In the genomic region with DNA sequence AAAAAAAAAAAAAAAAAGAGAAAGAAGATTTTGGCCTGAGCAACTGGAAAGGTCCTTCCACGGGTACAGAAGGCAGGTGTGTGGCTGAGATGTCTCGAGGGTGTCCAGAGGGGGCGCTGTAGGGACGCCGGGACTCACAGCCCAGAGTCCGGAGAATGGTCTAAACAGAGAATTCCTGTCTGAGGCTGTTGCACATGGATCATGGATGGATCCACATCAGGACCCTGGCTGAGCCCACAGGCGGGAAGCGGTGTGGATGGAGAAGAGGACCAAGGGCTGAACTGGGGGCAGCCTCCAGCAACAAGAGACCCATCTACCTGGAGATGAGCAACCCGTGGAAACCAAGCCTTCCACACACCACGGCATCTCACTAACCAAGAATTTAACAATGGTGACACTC, we compare ENCODE assay signal across 12 cellular contexts. TPM values are rescaled to one million over a fixed set of nuclear protein-coding genes. Genes with fewer than 3 reads are reported as not detected.
DNase-seq lines count a peak whose midpoint lies in the region; ATAC-seq, FAIRE-seq and TF ChIP-seq lines count a peak whose summit lies in the region.
"Had no signal": no experiment of that assay in that cellular context is flagged by ENCODE, and none has a peak within 500 bp of the region (broad histone marks: within the 10 kb centered on the region; RNA-seq: fewer than 3 reads in every experiment).

No MANE protein-coding gene starts in this region.

- H3K27me3 ChIP-seq in cardiac muscle cell: no peaks in the 10 kb centered on the region
- no peaks in the 10 kb centered on the region for H3K27me3 ChIP-seq in right atrium auricular region
- H3K27me3 ChIP-seq in KMS-11 (ENCODE audit: insufficient read depth, low read depth): no peaks in the 10 kb centered on the region
- H3K27me3 ChIP-seq in H1 (replicated peaks in 1 of 4; ENCODE audit: control insufficient read depth in 3 of 4, extremely low read depth in 1 of 4, insufficient read depth in 3 of 4, low read length in 3 of 4): peaks cover 0 to 9% (median 1%) of the 10 kb centered on the region in 4 experiments; a peak in 3 of 7 replicates
- H3K27me3 ChIP-seq in testis: no peaks in the 10 kb centered on the region

- 49% methylated on average over 9 of the region's 10 CpGs; no CpG with 5 or more reads in 1 of the 2 experiments for WGBS in H1 (ENCODE audit: extremely low coverage in 1 of 2, insufficient coverage in 1 of 2, insufficient read length in 1 of 2, insufficient replicate concordance in 2 of 2, low coverage in 1 of 2, low lambda C conversion rate in 2 of 2, missing lambda C conversion rate in 1 of 2), 2 experiments
- WGBS in testis, 2 donors: 76 to 85% methylated on average over 10 of the region's 10 CpGs

- H3K9ac ChIP-seq in KMS-11 (no peak overlapping the region), H1 (replicated peaks in 1 of 4; ENCODE audit: extremely low read depth in 1 of 4, low read depth in 3 of 4, low read length in 3 of 4) (no peak overlapping the region), kidney (ENCODE audit: low read length in 2 of 2) (no peak overlapping the region)

- H3K4me1 ChIP-seq in cardiac muscle cell (ENCODE audit: low read depth) (no peaks in the 10 kb centered on the region), right atrium auricular region (no peaks in the 10 kb centered on the region), KMS-11 (ENCODE audit: low read depth, poor library complexity, severe bottlenecking) (no peaks in the 10 kb centered on the region), H1 (replicated peaks in 1 of 4; ENCODE audit: control insufficient read depth in 3 of 4, insufficient read depth in 4 of 4, low read length in 3 of 4) (peaks cover 2 to 11% (median 8%) of the 10 kb centered on the region in 4 experiments; a peak in 4 of 7 replicates), testis (peaks cover 7% of the 10 kb centered on the region), kidney (ENCODE audit: control insufficient read depth in 1 of 2, insufficient read depth in 1 of 2, low read depth in 1 of 2, low read length in 2 of 2) (no peaks in the 10 kb centered on the region)

- no peak for ATAC-seq in GM21717 (IDR thresholded peaks at IDR 0.05; ENCODE audit: unreplicated experiment)

- no peaks in the 10 kb centered on the region for H4K20me1 ChIP-seq in KMS-11 (ENCODE audit: insufficient read depth)
- H4K20me1 ChIP-seq in H1 (replicated peaks in 1 of 2; ENCODE audit: control insufficient read depth in 1 of 2, insufficient read depth in 2 of 2, low read length in 2 of 2): no peaks in the 10 kb centered on the region

- H3K9me3 ChIP-seq in cardiac muscle cell (ENCODE audit: low read depth): no peaks in the 10 kb centered on the region
- H3K9me3 ChIP-seq in right atrium auricular region: no peaks in the 10 kb centered on the region
- H3K9me3 ChIP-seq in H1 (ENCODE audit: insufficient read depth in 2 of 2, low read depth in 1 of 2, low read length in 1 of 2): no peaks in the 10 kb centered on the region
- H3K9me3 ChIP-seq in testis: no peaks in the 10 kb centered on the region
- no peaks in the 10 kb centered on the region for H3K9me3 ChIP-seq in kidney (ENCODE audit: control insufficient read depth in 1 of 2, low read length in 2 of 2)

- no peak overlapping the region for H2BK120ac ChIP-seq in H1 (replicated peaks; ENCODE audit: low read depth, low read length)

- intact Hi-C loops in testis (cut with DNase I; ENCODE audit: low total_unique reads) (no loop called here), kidney (cut with DNase I) (no loop called here)

- DNase-seq in cardiac muscle cell (ENCODE audit: low read depth in 1 of 2, low spot score in 1 of 2) (peak in 1 of 2 donors; percentile 32), right atrium auricular region (ENCODE audit: low spot score) (no peak), H1 (ENCODE audit: low read depth in 1 of 2, low spot score in 2 of 2) (peak; percentile 19 to 84), testis (peak; percentile 36), kidney (no peak)
- no peak for DNase-seq in stimulated activated CD4-positive, alpha-beta T cell treated with anti-CD3 and anti-CD28 coated beads, Interleukin-4, amount 100 ng/mL, for 4 hours
- DNase-seq: activated T-cell treated with anti-CD3 and anti-CD28 coated beads, Interleukin-2, amount 50 U/mL, for 48 hours; CD4-positive, CD25-positive, alpha-beta regulatory T cell; NCI-H1417; occipital lobe had no signal

- H4K8ac ChIP-seq in H1 (ENCODE audit: extremely low read depth, insufficient read depth, low read length): no peak overlapping the region

- no peak overlapping the region for H3K56ac ChIP-seq in H1 (replicated peaks; ENCODE audit: insufficient read length, low read depth, low read length)

- H3K79me2 ChIP-seq in KMS-11 (ENCODE audit: insufficient read depth, low read depth) (no peaks in the 10 kb centered on the region), H1 (ENCODE audit: control insufficient read depth in 1 of 2, insufficient read depth in 2 of 2, low read length in 2 of 2) (no peaks in the 10 kb centered on the region)

- CTCF ChIA-PET in H1 (lab: Charles Lee; ENCODE audit: partially characterized antibody): interaction anchor here (0.6 to 4.4 kb wide), 21 partner anchors 9 to 553 kb away, joined by 3 to 24 read pairs (median 4); no protein-coding TSS in a partner anchor

- H3K23ac ChIP-seq in H1 (ENCODE audit: insufficient read length): no peak overlapping the region

- no peak overlapping the region for H2BK20ac ChIP-seq in H1 (ENCODE audit: low read length)

- H3K27ac ChIP-seq in cardiac muscle cell: no peak overlapping the region
- H3K27ac ChIP-seq in right atrium auricular region: no peak overlapping the region
- no peak overlapping the region for H3K27ac ChIP-seq in KMS-11
- H3K27ac ChIP-seq in H1 (ENCODE audit: low read depth, low read length): no peak overlapping the region
- no peak overlapping the region for H3K27ac ChIP-seq in testis
- no peak overlapping the region for H3K27ac ChIP-seq in kidney (ENCODE audit: low read depth in 2 of 2, low read length in 2 of 2)

- TF ChIP-seq POLR2A in H1 (IDR thresholded peaks at IDR 0.05; ENCODE audit: control extremely low read depth in 1 of 2, low read depth in 2 of 2, low read length in 2 of 2) (no peak), testis (IDR thresholded peaks at IDR 0.05) (no peak)

- POLR2A ChIA-PET in H1 (lab: Charles Lee; ENCODE audit: partially characterized antibody): no interaction called here

- no peak for FAIRE-seq in H1 (lab: Jason Lieb, UNC)
- FAIRE-seq in kidney (lab: Jason Lieb, UNC): no peak

- no peak overlapping the region for H4K5ac ChIP-seq in H1 (ENCODE audit: insufficient read length, low read depth, low read length)

- no peak overlapping the region for H3K14ac ChIP-seq in H1 (ENCODE audit: insufficient read length)

- no peak overlapping the region for H2AFZ ChIP-seq in KMS-11 (ENCODE audit: low read depth)
- no peak overlapping the region for H2AFZ ChIP-seq in H1 (ENCODE audit: low read length)

- no peak overlapping the region for H2AK5ac ChIP-seq in H1 (ENCODE audit: low read depth, low read length)

- H2BK15ac ChIP-seq in H1 (ENCODE audit: low read length): no peak overlapping the region

- H3K79me1 ChIP-seq in H1 (ENCODE audit: low read depth, low read length): no peaks in the 10 kb centered on the region

- TF ChIP-seq CTCF in cardiac muscle cell (IDR thresholded peaks at IDR 0.05; ENCODE audit: low read depth, low read length): peak; percentile 30
- TF ChIP-seq CTCF in right atrium auricular region (IDR thresholded peaks at IDR 0.05): no peak
- TF ChIP-seq CTCF in KMS-11 (conservative IDR thresholded peaks at IDR 0.05; ENCODE audit: low read depth, low read length): peak; percentile 37; the same call in 1 of the 2 replicates
- peak; percentile 70 to 87 (median 81) for TF ChIP-seq CTCF in H1 (IDR thresholded peaks at IDR 0.05; ENCODE audit: control extremely low read depth in 1 of 3, insufficient read depth in 1 of 3, low read depth in 1 of 3, low read length in 3 of 3)
- TF ChIP-seq CTCF in testis (IDR thresholded peaks at IDR 0.05): peak in 2 of 3 experiments; percentile 18 to 35
- TF ChIP-seq CTCF in kidney (IDR thresholded peaks at IDR 0.05; ENCODE audit: borderline replicate concordance, extremely low read depth, insufficient read depth): no peak

- no peak overlapping the region for H2BK12ac ChIP-seq in H1 (ENCODE audit: low read depth, low read length)

- no peak overlapping the region for H3K4ac ChIP-seq in H1 (replicated peaks; ENCODE audit: insufficient read length, low read depth, low read length)

- H4K91ac ChIP-seq in H1 (replicated peaks; ENCODE audit: insufficient read length, low read length): no peak overlapping the region

- H3K36me3 ChIP-seq in cardiac muscle cell: no peaks in the 10 kb centered on the region
- no peaks in the 10 kb centered on the region for H3K36me3 ChIP-seq in right atrium auricular region
- H3K36me3 ChIP-seq in KMS-11 (ENCODE audit: insufficient read depth): no peaks in the 10 kb centered on the region
- H3K36me3 ChIP-seq in H1 (ENCODE audit: control insufficient read depth in 2 of 4, insufficient read depth in 4 of 4, low read length in 3 of 4): no peaks in the 10 kb centered on the region
- H3K36me3 ChIP-seq in testis (ENCODE audit: low read depth, missing control alignments): no peaks in the 10 kb centered on the region
- H3K36me3 ChIP-seq in kidney (ENCODE audit: control insufficient read depth in 1 of 2, insufficient read depth in 2 of 2, low read length in 2 of 2): no peaks in the 10 kb centered on the region

- no peaks in the 10 kb centered on the region for H3K23me2 ChIP-seq in H1 (ENCODE audit: low read depth, low read length)

- no peak overlapping the region for H3K4me3 ChIP-seq in cardiac muscle cell
- H3K4me3 ChIP-seq in right atrium auricular region: no peak overlapping the region
- no peak overlapping the region for H3K4me3 ChIP-seq in KMS-11 (IDR thresholded peaks at IDR 0.05; ENCODE audit: insufficient read depth, low read depth, low read length)
- no peak overlapping the region for H3K4me3 ChIP-seq in H1 (ENCODE audit: extremely low read depth in 1 of 4, insufficient read depth in 2 of 4, low read depth in 3 of 4, low read length in 4 of 4)
- no peak overlapping the region for H3K4me3 ChIP-seq in testis
- no peak overlapping the region for H3K4me3 ChIP-seq in kidney (ENCODE audit: low read length in 2 of 2)

- no peak overlapping the region for H3K4me2 ChIP-seq in KMS-11
- H3K4me2 ChIP-seq in H1 (ENCODE audit: insufficient read depth in 1 of 2, low read depth in 2 of 2, low read length in 2 of 2): no peak overlapping the region

- peak; percentile 59 to 72 for TF ChIP-seq RAD21 in H1 (IDR thresholded peaks at IDR 0.05 in 1 of 2, conservative IDR thresholded peaks at IDR 0.05 in 1 of 2; ENCODE audit: low read depth in 2 of 2, low read length in 2 of 2)

- H2BK5ac ChIP-seq in H1 (ENCODE audit: low read depth, low read length): no peak overlapping the region

- H3K18ac ChIP-seq in H1 (ENCODE audit: extremely low read depth, low read length): no peak overlapping the region

- TF ChIP-seq EP300 in H1 (IDR thresholded peaks at IDR 0.05; ENCODE audit: borderline replicate concordance in 1 of 2, low read depth in 2 of 2, low read length in 2 of 2): no peak

RNA-seq across cellular contexts. Expression of gene PKD1L1, which starts 55.0 kb away (rescaled TPM):
- total RNA-seq in cardiac muscle cell (0.11 and 0.54 TPM in 2 replicates), right atrium auricular region (1 to 10 TPM in 1 of 2 donors, under 1 TPM in 1; 0.98 to 1.1 TPM), testis (1 to 10 TPM; 4.0 to 4.8 TPM), kidney (0.82 TPM)
- polyA plus RNA-seq in cardiac muscle cell (0.15 and 0.50 TPM in 2 replicates), H1 (2011; rRNA removed) (0.35 and 0.46 TPM in 2 replicates), testis (ENCODE audit: insufficient read depth, low read depth, low replicate concordance) (4.2 TPM), kidney (ENCODE audit: insufficient read depth, low read depth, low replicate concordance) (0.32 TPM)
- 0.22 and 0.25 TPM in 2 replicates for total RNA-seq in H1 (2021; fragmentation: NEBNext Ultra II Directional; extraction: Animal tissue kit (Norgen Biotek cat#: 25700))
- polyA plus RNA-seq in H1 (2011; cell fraction: cytosol; rRNA removed): 0.12 TPM
- 0.31 TPM for polyA plus RNA-seq in H1 (2011; cell fraction: nucleus; rRNA removed)
- polyA plus RNA-seq in H1 (2012, experiment 1 of 2): 0.04 to 0.19 TPM (median 0.09 TPM) in 4 replicates
- not detected for polyA plus RNA-seq in H1 (2012, experiment 2 of 2)
- 0.04 TPM for polyA plus RNA-seq in H1 (2013, experiment 1 of 2)
- polyA plus RNA-seq in H1 (2013, experiment 2 of 2): 0.04 TPM
- 0.24 and 0.91 TPM in 2 replicates for polyA minus RNA-seq in H1 (2011; rRNA and poly(A)+ RNA removed)
- not detected for polyA minus RNA-seq in H1 (2011; cell fraction: cytosol; rRNA and poly(A)+ RNA removed)
- polyA minus RNA-seq in H1 (2011; cell fraction: nucleus; rRNA and poly(A)+ RNA removed): 1.00 TPM

Comparison
In these comparisons a context has a peak if more than half of its experiments do, and no peak if none do; other contexts are left out.
1. CTCF ChIP-seq: peak in cardiac muscle cell (single experiment), KMS-11 (single experiment), H1 (3 of 3) and testis (2 of 3); none in right atrium auricular region (0 of 2) and kidney (single experiment).
2. DNase-seq: peak in H1 (2 of 2) and testis (single experiment); none in right atrium auricular region (single experiment), kidney (single experiment) and stimulated activated CD4-positive, alpha-beta T cell treated with anti-CD3 and anti-CD28 coated beads, Interleukin-4, amount 100 ng/mL, for 4 hours (0 of 2).